12 cellular contexts compared by ENCODE assay signal in the genomic region with DNA sequence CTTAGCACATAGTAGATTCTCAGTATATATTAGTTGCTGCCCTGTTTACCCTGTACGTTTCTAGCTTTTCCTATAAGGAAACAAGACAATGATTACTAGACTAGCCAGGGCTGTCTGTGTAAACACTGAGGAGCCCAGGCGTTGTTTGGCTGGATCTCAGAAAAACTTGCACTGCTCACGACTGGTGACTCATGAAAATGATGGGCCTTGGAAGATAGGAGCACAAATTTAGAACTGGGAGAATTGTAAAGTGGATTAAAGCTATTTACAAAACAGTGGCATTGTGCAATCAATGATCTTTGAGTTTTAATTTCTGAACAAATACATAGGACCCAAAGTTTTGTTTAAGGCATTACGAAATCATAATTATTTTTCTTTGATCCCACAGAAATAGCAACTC.
DNase-seq lines count a peak whose midpoint lies in the region; ATAC-seq, FAIRE-seq and TF ChIP-seq lines count a peak whose summit lies in the region.
"Had no signal": no experiment of that assay in that cellular context is flagged by ENCODE, and none has a peak within 500 bp of the region (broad histone marks: within the 10 kb centered on the region; RNA-seq: fewer than 3 reads in every experiment).

No MANE protein-coding gene starts in this region.

- no peak overlapping the region for H2AK5ac ChIP-seq in mesenchymal stem cell (ENCODE audit: low read length, severe bottlenecking)

- POLR2A ChIA-PET in endothelial cell of umbilical vein (lab: Charles Lee) = no interaction called here

- intact Hi-C loops in endothelial cell of umbilical vein (cut with micrococcal nuclease) = loop anchor here (5.0 kb wide), 1 partner anchor 195 kb away; no protein-coding TSS in a partner anchor
- intact Hi-C loops in upper lobe of right lung (cut with DNase I) = no loop called here

- H3K4me2 ChIP-seq in endothelial cell of umbilical vein (ENCODE audit: insufficient read depth, low read length) = no peak overlapping the region
- H3K4me2 ChIP-seq in mesenchymal stem cell (ENCODE audit: low read length, poor library complexity, severe bottlenecking) = no peak overlapping the region

- no peaks in the 10 kb centered on the region for H3K36me3 Mint-ChIP-seq in activated T-helper 17 cell treated with anti-CD3 and anti-CD28 coated beads, Interleukin-2, amount 50 U/mL, for 72 hours (ENCODE audit: low read depth)

- no peak overlapping the region for H3K4ac ChIP-seq in mesenchymal stem cell (ENCODE audit: low read depth in 1 of 2, low read length in 2 of 2)

- no peak for TF ChIP-seq CTCF in endothelial cell of umbilical vein (IDR thresholded peaks at IDR 0.05; ENCODE audit: extremely low read depth in 1 of 2, insufficient read depth in 1 of 2, low read depth in 1 of 2, low read length in 2 of 2)
- no peak for TF ChIP-seq CTCF in upper lobe of right lung (IDR thresholded peaks at IDR 0.05)

- no peak for FAIRE-seq in endothelial cell of umbilical vein (lab: Jason Lieb, UNC)

- H3K14ac ChIP-seq in mesenchymal stem cell (ENCODE audit: low read length in 2 of 2) = no peak overlapping the region

- H2AFZ ChIP-seq in endothelial cell of umbilical vein (ENCODE audit: low read depth, low read length) (no peak overlapping the region), mesenchymal stem cell (ENCODE audit: low read depth, low read length) (no peak overlapping the region)

- H3K23ac ChIP-seq in mesenchymal stem cell (ENCODE audit: low read length in 2 of 2) = no peak overlapping the region

- H3K27ac Mint-ChIP-seq in activated T-helper 17 cell treated with anti-CD3 and anti-CD28 coated beads, Interleukin-2, amount 50 U/mL, for 72 hours = no peak overlapping the region

- H3K9ac ChIP-seq in endothelial cell of umbilical vein (replicated peaks; ENCODE audit: extremely low read depth, insufficient read depth, low read length) (no peak overlapping the region), mesenchymal stem cell (ENCODE audit: low read length) (peak overlapping the region; percentile 87)

- TF ChIP-seq POLR2A in endothelial cell of umbilical vein (IDR thresholded peaks at IDR 0.05; ENCODE audit: low read depth, low read length) = no peak

- peaks cover 7% of the 10 kb centered on the region for H3K27me3 Mint-ChIP-seq in activated T-helper 17 cell treated with anti-CD3 and anti-CD28 coated beads, Interleukin-2, amount 50 U/mL, for 72 hours

- BruUV-seq in endothelial cell of umbilical vein (replicated peaks; lab: Mats Ljungman, UMichigan) = no TSS peak

- no peaks in the 10 kb centered on the region for H3K4me1 Mint-ChIP-seq in activated T-helper 17 cell treated with anti-CD3 and anti-CD28 coated beads, Interleukin-2, amount 50 U/mL, for 72 hours

- CTCF ChIA-PET in endothelial cell of umbilical vein (lab: Charles Lee) = no interaction called here

- H3K36me3 ChIP-seq in endothelial cell of umbilical vein (ENCODE audit: control insufficient read depth in 2 of 2, extremely low read depth in 1 of 2, insufficient read depth in 2 of 2, low read length in 2 of 2) = no peaks in the 10 kb centered on the region
- H3K36me3 ChIP-seq in mesenchymal stem cell (ENCODE audit: control insufficient read depth in 1 of 2, insufficient read depth in 2 of 2, low read depth in 1 of 2, low read length in 2 of 2) = no peaks in the 10 kb centered on the region
- no peaks in the 10 kb centered on the region for H3K36me3 ChIP-seq in upper lobe of right lung

- H2BK120ac ChIP-seq in mesenchymal stem cell (ENCODE audit: low read depth, low read length) = no peak overlapping the region

- no peaks in the 10 kb centered on the region for H3K79me2 ChIP-seq in endothelial cell of umbilical vein (ENCODE audit: control insufficient read depth, insufficient read depth, low read length)

- DNase-seq in NCI-H1105 treated with DMSO at 0.1 percent for 48 hours (lab: John Stamatoyannopoulos, UW) = peak; percentile 15
- no peak for DNase-seq in NCI-H1105 (lab: John Stamatoyannopoulos, UW)
- peak; percentile 41 for DNase-seq in endothelial cell of umbilical vein (ENCODE audit: low read depth, low spot score)
- peak; percentile 97 for DNase-seq in mesenchymal stem cell
- DNase-seq in upper lobe of right lung = no peak
- no peak for DNase-seq in SKM-1 treated with dmso at 0.1 percent for 144 hours (lab: John Stamatoyannopoulos, UW; ENCODE audit: unreplicated experiment)
- no peak for DNase-seq in NOMO-1 treated with DMSO at 0.1 percent for 48 hours (lab: John Stamatoyannopoulos, UW; ENCODE audit: unreplicated experiment)
- DNase-seq: activated CD8-positive, alpha-beta memory T cell treated with anti-CD3 and anti-CD28 coated beads for 24 hours; head of caudate nucleus; stimulated activated CD4-positive, alpha-beta T cell treated with anti-CD3 and anti-CD28 coated beads, Interleukin-4, amount 100 ng/mL, for 1 hour had no signal

- H3K79me1 ChIP-seq in mesenchymal stem cell (replicated peaks; ENCODE audit: low read length, poor library complexity, severe bottlenecking) = no peaks in the 10 kb centered on the region

- H2BK15ac ChIP-seq in mesenchymal stem cell (ENCODE audit: low read depth, poor library complexity, severe bottlenecking) = no peak overlapping the region

- H2BK5ac ChIP-seq in mesenchymal stem cell (ENCODE audit: low read depth, low read length, poor library complexity, severe bottlenecking) = no peak overlapping the region

- H3K4me1 ChIP-seq in endothelial cell of umbilical vein (ENCODE audit: control insufficient read depth, extremely low read depth, insufficient read depth, low read length) (no peaks in the 10 kb centered on the region), mesenchymal stem cell (ENCODE audit: control insufficient read depth, insufficient read depth, low read depth, low read length) (peaks cover 3% of the 10 kb centered on the region), upper lobe of right lung (peaks cover 10% of the 10 kb centered on the region)

- no peak overlapping the region for H3K4me3 Mint-ChIP-seq in activated T-helper 17 cell treated with anti-CD3 and anti-CD28 coated beads, Interleukin-2, amount 50 U/mL, for 72 hours

- 0% methylated on average over 3 of the region's 4 CpGs for WGBS in mesenchymal stem cell

- H3K9me1 ChIP-seq in endothelial cell of umbilical vein (replicated peaks; ENCODE audit: control insufficient read depth, extremely low read depth, insufficient read depth, low read length) = no peaks in the 10 kb centered on the region

- H3K18ac ChIP-seq in mesenchymal stem cell (ENCODE audit: low read depth in 1 of 2, low read length in 2 of 2) = no peak overlapping the region

- peak; percentile 39 for ATAC-seq in upper lobe of right lung
- ATAC-seq in activated T-helper 17 cell treated with anti-CD3 and anti-CD28 coated beads, Interleukin-2, amount 50 U/mL, for 72 hours (replicated peaks) = no peak

- no peaks in the 10 kb centered on the region for H3K9me3 Mint-ChIP-seq in activated T-helper 17 cell treated with anti-CD3 and anti-CD28 coated beads, Interleukin-2, amount 50 U/mL, for 72 hours

- H2BK12ac ChIP-seq in mesenchymal stem cell (ENCODE audit: low read length in 2 of 2) = no peak overlapping the region

- dilution Hi-C loops in endothelial cell of umbilical vein (cut with MboI; ENCODE audit: extremely low pct_ligation_motif_present, low sequenced_read_pairs) = no loop called here

- H3K27ac ChIP-seq in endothelial cell of umbilical vein (ENCODE audit: insufficient read depth, low read depth, low read length) = no peak overlapping the region
- H3K27ac ChIP-seq in mesenchymal stem cell (ENCODE audit: low read length, poor library complexity, severe bottlenecking) = no peak overlapping the region
- H3K27ac ChIP-seq in upper lobe of right lung = peak overlapping the region; percentile 18
- H3K27ac ChIP-seq: 22Rv1 had no signal

- H3K4me3 ChIP-seq in endothelial cell of umbilical vein (replicated peaks in 1 of 3; ENCODE audit: insufficient read depth in 1 of 3, low read depth in 1 of 3, low read length in 3 of 3) (no peak overlapping the region), mesenchymal stem cell (ENCODE audit: insufficient read depth in 1 of 2, low read depth in 1 of 2, low read length in 2 of 2) (peak overlapping the region in 1 of 2 experiments; percentile 20), upper lobe of right lung (no peak overlapping the region)

- H4K91ac ChIP-seq in mesenchymal stem cell (ENCODE audit: low read length) = no peak overlapping the region

- H4K20me1 ChIP-seq in endothelial cell of umbilical vein (replicated peaks; ENCODE audit: control insufficient read depth, extremely low read depth, insufficient read depth, low read length) = no peaks in the 10 kb centered on the region

- H4K8ac ChIP-seq in mesenchymal stem cell (ENCODE audit: low read length) = no peak overlapping the region

- H3K27me3 ChIP-seq in endothelial cell of umbilical vein (ENCODE audit: control insufficient read depth in 2 of 2, insufficient read depth in 2 of 2, low read length in 2 of 2) (no peaks in the 10 kb centered on the region), mesenchymal stem cell (ENCODE audit: control insufficient read depth in 1 of 2, insufficient read depth in 1 of 2, low read length in 2 of 2) (peaks cover 0 to 4% of the 10 kb centered on the region in 2 experiments), upper lobe of right lung (no peaks in the 10 kb centered on the region)

- no peaks in the 10 kb centered on the region for H3K9me3 ChIP-seq in endothelial cell of umbilical vein (replicated peaks; ENCODE audit: control insufficient read depth, insufficient read depth, low read length)
- H3K9me3 ChIP-seq in mesenchymal stem cell (ENCODE audit: control insufficient read depth, low read length) = no peaks in the 10 kb centered on the region
- H3K9me3 ChIP-seq in upper lobe of right lung = no peaks in the 10 kb centered on the region

TF ChIP-seq in endothelial cell of umbilical vein, 7 proteins besides CTCF, POLR2A, EP300 and RAD21:
- TF ChIP-seq FOS (IDR thresholded peaks at IDR 0.05; ENCODE audit: borderline replicate concordance, insufficient read depth, low read length) = peak; percentile 7
- no peak for TF ChIP-seq GATA2 (IDR thresholded peaks at IDR 0.05; ENCODE audit: insufficient read depth, insufficient read length, low read depth, low read length)

Comparison
In these comparisons a context has a peak if more than half of its experiments do, and no peak if none do; other contexts are left out.
1. DNase-seq: peak in NCI-H1105 treated with DMSO at 0.1 percent for 48 hours (single experiment), endothelial cell of umbilical vein (single experiment) and mesenchymal stem cell (single experiment); none in NCI-H1105 (single experiment), upper lobe of right lung (single experiment), SKM-1 treated with dmso at 0.1 percent for 144 hours (single experiment) and NOMO-1 treated with DMSO at 0.1 percent for 48 hours (single experiment).